ENCODE assay signal across 8 cellular contexts in the genomic region with DNA sequence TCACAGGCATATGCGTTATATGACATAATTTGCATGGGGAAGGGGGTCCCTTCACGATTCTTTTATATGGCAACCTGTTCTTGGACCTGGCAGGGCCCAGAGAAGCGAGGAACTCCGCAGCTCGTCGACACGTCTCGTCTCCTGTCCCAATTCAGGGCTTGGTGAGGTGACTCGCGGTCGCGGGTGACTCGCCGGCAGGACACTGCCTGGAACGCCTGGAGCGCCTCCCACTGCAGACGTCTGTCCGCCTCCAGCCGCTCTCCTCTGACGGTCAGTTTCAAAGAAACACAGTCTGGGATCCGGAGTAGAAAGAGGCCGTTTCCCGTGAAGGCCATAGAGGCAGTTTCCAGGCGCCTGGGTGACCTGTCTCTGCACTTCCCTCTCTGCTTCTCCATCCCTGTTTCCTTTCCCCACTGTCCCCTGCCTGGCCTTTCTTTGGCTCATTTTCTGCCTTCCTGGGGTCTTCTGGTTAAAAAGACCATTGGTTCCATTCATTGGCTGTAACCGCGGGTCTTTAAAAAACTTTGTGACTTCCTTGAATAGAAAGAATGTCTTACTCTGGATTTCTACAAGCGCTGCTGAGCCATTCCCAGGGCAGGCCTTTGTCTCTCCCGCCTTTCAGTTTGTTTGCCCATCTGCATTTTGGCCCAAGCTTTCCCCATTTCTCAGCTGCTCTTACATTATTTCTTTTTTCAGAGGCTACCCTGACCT. TPM values are rescaled to one million over a fixed set of nuclear protein-coding genes. Genes with fewer than 3 reads are reported as not detected.
A peak's percentile ranks its signal among the peaks of the same experiment; 100 is the strongest.
DNase-seq lines count a peak whose midpoint lies in the region; ATAC-seq and TF ChIP-seq lines count a peak whose summit lies in the region.

No MANE protein-coding gene starts in this region.

- ATAC-seq in CD4-positive, alpha-beta T cell (ENCODE audit: poor library complexity) = no peak
- no peak for ATAC-seq in activated CD4-positive, CD25-positive, alpha-beta regulatory T cell treated with anti-CD3 and anti-CD28 coated beads, Interleukin-2, amount 50 U/mL, for 24 hours

- H3K9me3 ChIP-seq in CD4-positive, alpha-beta T cell (ENCODE audit: control insufficient read depth, low read length) = no peaks in the 10 kb centered on the region
- H3K9me3 ChIP-seq in neuron (ENCODE audit: low read length) = no peaks in the 10 kb centered on the region

- peak overlapping the region; percentile 79 for H3K4me3 ChIP-seq in fibroblast of mammary gland (ENCODE audit: control insufficient read depth, low read depth, low read length)
- peak overlapping the region; percentile 87 for H3K4me3 ChIP-seq in neuron (ENCODE audit: low read length)

- no peak for DNase-seq in CD4-positive, alpha-beta T cell
- DNase-seq in RKO (ENCODE audit: low spot score) = peak; percentile 70
- peak; percentile 28 for DNase-seq in fibroblast of mammary gland (ENCODE audit: low read depth)
- no peak for DNase-seq in NCI-H345 (lab: John Stamatoyannopoulos, UW)
- DNase-seq in NCI-H2171 treated with DMSO at 0.1 percent for 48 hours (lab: John Stamatoyannopoulos, UW) = no peak
- no peak for DNase-seq in cerebellar cortex (ENCODE audit: low spot score)

- H3K9me3 Mint-ChIP-seq in CD4-positive, alpha-beta T cell = no peaks in the 10 kb centered on the region

- H3K27ac ChIP-seq in CD4-positive, alpha-beta T cell (ENCODE audit: low read depth, low read length) = peak overlapping the region; percentile 16

- H3K4me1 ChIP-seq in neuron (ENCODE audit: insufficient read depth, low read length) = peaks cover 25% of the 10 kb centered on the region

- intact Hi-C loops in CD4-positive, alpha-beta T cell (cut with DNase I, micrococcal nuclease) = no loop called here

- peaks cover 26% of the 10 kb centered on the region for H3K36me3 ChIP-seq in neuron (ENCODE audit: insufficient read depth, low read length)

- H3K4me3 Mint-ChIP-seq in CD4-positive, alpha-beta T cell = peak overlapping the region; percentile 100

- H3K27me3 ChIP-seq in CD4-positive, alpha-beta T cell (ENCODE audit: control insufficient read depth, insufficient read depth, low read length) = no peaks in the 10 kb centered on the region
- no peaks in the 10 kb centered on the region for H3K27me3 ChIP-seq in neuron (ENCODE audit: insufficient read depth, low read length)

- POLR2A ChIA-PET in CD4-positive, alpha-beta T cell (lab: Charles Lee) = interaction anchor here (0.6 to 3.7 kb wide), 7 partner anchors 8 to 123 kb away, joined by 3 to 40 read pairs (median 6); no protein-coding TSS in a partner anchor

- CTCF ChIA-PET in CD4-positive, alpha-beta T cell (lab: Charles Lee) = interaction anchor here (1.4 to 3.7 kb wide), 2 partner anchors 20 to 99 kb away, joined by 5 to 12 read pairs; no protein-coding TSS in a partner anchor

- peak overlapping the region; percentile 96 for H2AFZ ChIP-seq in neuron (ENCODE audit: low read depth, low read length)

- TF ChIP-seq CTCF in CD4-positive, alpha-beta T cell (IDR thresholded peaks at IDR 0.05) = no peak
- TF ChIP-seq CTCF in fibroblast of mammary gland (conservative IDR thresholded peaks at IDR 0.05; ENCODE audit: control insufficient read depth, insufficient read depth, low read depth, low read length) = no peak

- H3K27me3 Mint-ChIP-seq in CD4-positive, alpha-beta T cell = no peaks in the 10 kb centered on the region

- peaks cover 78% of the 10 kb centered on the region for H3K4me1 Mint-ChIP-seq in CD4-positive, alpha-beta T cell (ENCODE audit: low read depth)

- peaks cover 57% of the 10 kb centered on the region for H3K36me3 Mint-ChIP-seq in CD4-positive, alpha-beta T cell (ENCODE audit: low read depth)

- H3K27ac Mint-ChIP-seq in CD4-positive, alpha-beta T cell = peak overlapping the region; percentile 96

RNA-seq across cellular contexts. Expression of a gene that starts 1.2 kb away (rescaled TPM):
- 100 to 1,000 TPM; 125 to 126 TPM for total RNA-seq in CD4-positive, alpha-beta T cell

RNA-seq across cellular contexts. Expression of a gene that starts 54.9 kb away (rescaled TPM):
- total RNA-seq in CD4-positive, alpha-beta T cell = under 1 TPM in 1 of 2 experiments, not detected in 1; 0.56 TPM

Comparison
In these comparisons a context has a peak if more than half of its experiments do, and no peak if none do; other contexts are left out.
1. DNase-seq: peak in RKO (single experiment) and fibroblast of mammary gland (single experiment); none in CD4-positive, alpha-beta T cell (0 of 10), NCI-H345 (single experiment), NCI-H2171 treated with DMSO at 0.1 percent for 48 hours (single experiment) and cerebellar cortex (single experiment).